Comparison of ENCODE assay signal across 8 cellular contexts in the genomic region with DNA sequence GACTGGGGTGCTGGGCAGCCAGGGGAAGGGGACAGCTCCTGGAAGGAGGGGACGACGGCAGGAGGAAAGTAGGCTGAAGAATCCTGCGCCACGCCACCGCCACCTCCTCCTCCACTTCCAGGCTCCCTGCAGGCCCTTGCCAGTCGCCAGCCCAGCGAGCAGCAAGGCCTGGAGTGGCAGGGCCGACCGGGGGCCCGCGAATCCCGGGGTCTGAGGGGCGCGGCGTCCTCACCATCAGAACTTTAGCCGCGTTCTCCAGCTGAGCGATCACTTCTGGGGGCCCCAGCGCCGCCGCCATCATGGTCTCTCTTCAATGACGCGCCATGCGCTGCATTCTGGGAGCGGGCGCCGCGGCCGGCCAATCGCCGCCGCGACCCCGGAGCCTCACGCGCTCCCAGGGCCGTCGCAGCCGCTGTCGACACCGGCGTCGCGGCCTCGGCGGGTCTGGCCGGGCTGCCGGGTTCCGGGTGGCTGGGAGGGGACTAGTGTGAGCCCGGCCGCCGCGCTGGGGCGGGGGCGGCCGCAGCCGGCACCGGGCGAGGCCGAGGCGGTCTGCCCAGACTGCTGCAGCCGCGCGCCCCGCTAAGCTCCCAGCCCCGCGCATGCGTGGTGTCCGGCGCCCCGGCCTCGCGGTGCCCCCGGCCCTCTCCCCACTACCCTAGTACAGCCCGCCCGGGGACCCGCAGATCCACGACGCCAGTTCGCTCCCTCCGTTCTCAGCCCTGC. TPM values are rescaled to one million over a fixed set of nuclear protein-coding genes. Genes with fewer than 3 reads are reported as not detected.
DNase-seq lines count a peak whose midpoint lies in the region; ATAC-seq and TF ChIP-seq lines count a peak whose summit lies in the region.

A gene (minus strand): TSS at position 309 of the 726 bp plus-strand sequence. CDS start 8 bp downstream, at position 301.

- peak within 1 kb of the TSS; percentile 93 for H3K4me3 ChIP-seq in fibroblast of pulmonary artery (replicated peaks; ENCODE audit: low read depth, low read length)

- peak within 1 kb of the TSS; percentile 96 for H3K4me3 Mint-ChIP-seq in activated T-helper 2 cell treated with anti-CD3 and anti-CD28 coated beads, Interferon-gamma antibody, Interleukin-2, Interleukin-4, amounts not matched to agents 10 μg/mL and 5 μg/mL and 100 μg/mL, durations not matched to agents 14 hours and 24 hours and 36 hours (ENCODE audit: low read depth)
- peak within 1 kb of the TSS; percentile 96 for H3K4me3 Mint-ChIP-seq in nephron progenitor cell
- peak within 1 kb of the TSS; percentile 95 to 100 for H3K4me3 Mint-ChIP-seq in stimulated activated naive CD8-positive, alpha-beta T cell treated with anti-CD3 and anti-CD28 coated beads, Interleukin-15, amount 100 ng/mL, for 72 hours

- intact Hi-C loops in activated T-helper 2 cell treated with anti-CD3 and anti-CD28 coated beads, Interferon-gamma antibody, Interleukin-2, Interleukin-4, amounts not matched to agents 10 μg/mL and 5 μg/mL and 100 μg/mL, durations not matched to agents 14 hours and 24 hours and 36 hours (cut with micrococcal nuclease) = loop anchor here (2.0 to 5.0 kb wide), 2 partner anchors 130 to 945 kb away; a partner anchor contains a TSS

- DNase-seq in DMS53 (lab: John Stamatoyannopoulos, UW) = peak; percentile 88
- DNase-seq in HuH-7 (ENCODE audit: low spot score) = peak; percentile 78
- DNase-seq in RPMI8226 = peak; percentile 80
- DNase-seq in activated T-helper 2 cell treated with anti-CD3 and anti-CD28 coated beads, Interferon-gamma antibody, Interleukin-2, Interleukin-4, amounts not matched to agents 10 μg/mL and 5 μg/mL and 100 μg/mL, durations not matched to agents 14 hours and 24 hours and 36 hours (ENCODE audit: low spot score) = peak; percentile 81
- peak; percentile 75 for DNase-seq in fibroblast of pulmonary artery (ENCODE audit: low read depth)
- peak; percentile 85 for DNase-seq in nephron progenitor cell
- peak; percentile 81 to 83 for DNase-seq in stimulated activated naive CD8-positive, alpha-beta T cell treated with anti-CD3 and anti-CD28 coated beads, Interleukin-15, amount 100 ng/mL, for 72 hours

- no peaks in the 10 kb centered on the region for H3K9me3 Mint-ChIP-seq in activated T-helper 2 cell treated with anti-CD3 and anti-CD28 coated beads, Interferon-gamma antibody, Interleukin-2, Interleukin-4, amounts not matched to agents 10 μg/mL and 5 μg/mL and 100 μg/mL, durations not matched to agents 14 hours and 24 hours and 36 hours
- H3K9me3 Mint-ChIP-seq in nephron progenitor cell = no peaks in the 10 kb centered on the region
- no peaks in the 10 kb centered on the region for H3K9me3 Mint-ChIP-seq in stimulated activated naive CD8-positive, alpha-beta T cell treated with anti-CD3 and anti-CD28 coated beads, Interleukin-15, amount 100 ng/mL, for 72 hours

- ATAC-seq in GM21447 (IDR thresholded peaks at IDR 0.05; ENCODE audit: unreplicated experiment) = peak; percentile 89
- ATAC-seq in stimulated activated naive CD8-positive, alpha-beta T cell treated with anti-CD3 and anti-CD28 coated beads, Interleukin-15, amount 100 ng/mL, for 72 hours = peak; percentile 97

- TF ChIP-seq CTCF in fibroblast of pulmonary artery (IDR thresholded peaks at IDR 0.05; ENCODE audit: low read length, missing control alignments) (no peak), nephron progenitor cell (IDR thresholded peaks at IDR 0.05) (no peak)

- H3K27me3 Mint-ChIP-seq in activated T-helper 2 cell treated with anti-CD3 and anti-CD28 coated beads, Interferon-gamma antibody, Interleukin-2, Interleukin-4, amounts not matched to agents 10 μg/mL and 5 μg/mL and 100 μg/mL, durations not matched to agents 14 hours and 24 hours and 36 hours (ENCODE audit: low read depth) = no peaks in the 10 kb centered on the region
- peaks cover 9% of the 10 kb centered on the region for H3K27me3 Mint-ChIP-seq in nephron progenitor cell (ENCODE audit: low read depth, poor library complexity)
- no peaks in the 10 kb centered on the region for H3K27me3 Mint-ChIP-seq in stimulated activated naive CD8-positive, alpha-beta T cell treated with anti-CD3 and anti-CD28 coated beads, Interleukin-15, amount 100 ng/mL, for 72 hours

- peak within 1 kb of the TSS; percentile 96 for H3K27ac Mint-ChIP-seq in activated T-helper 2 cell treated with anti-CD3 and anti-CD28 coated beads, Interferon-gamma antibody, Interleukin-2, Interleukin-4, amounts not matched to agents 10 μg/mL and 5 μg/mL and 100 μg/mL, durations not matched to agents 14 hours and 24 hours and 36 hours
- peak within 1 kb of the TSS; percentile 99 for H3K27ac Mint-ChIP-seq in nephron progenitor cell
- H3K27ac Mint-ChIP-seq in stimulated activated naive CD8-positive, alpha-beta T cell treated with anti-CD3 and anti-CD28 coated beads, Interleukin-15, amount 100 ng/mL, for 72 hours = peak within 1 kb of the TSS; percentile 99 to 100

- H3K4me1 Mint-ChIP-seq in activated T-helper 2 cell treated with anti-CD3 and anti-CD28 coated beads, Interferon-gamma antibody, Interleukin-2, Interleukin-4, amounts not matched to agents 10 μg/mL and 5 μg/mL and 100 μg/mL, durations not matched to agents 14 hours and 24 hours and 36 hours (ENCODE audit: low read depth) = peaks cover 25% of the 10 kb centered on the region
- peaks cover 19% of the 10 kb centered on the region for H3K4me1 Mint-ChIP-seq in nephron progenitor cell
- peaks cover 37% of the 10 kb centered on the region for H3K4me1 Mint-ChIP-seq in stimulated activated naive CD8-positive, alpha-beta T cell treated with anti-CD3 and anti-CD28 coated beads, Interleukin-15, amount 100 ng/mL, for 72 hours

- peaks cover 29% of the 10 kb centered on the region for H3K36me3 Mint-ChIP-seq in activated T-helper 2 cell treated with anti-CD3 and anti-CD28 coated beads, Interferon-gamma antibody, Interleukin-2, Interleukin-4, amounts not matched to agents 10 μg/mL and 5 μg/mL and 100 μg/mL, durations not matched to agents 14 hours and 24 hours and 36 hours (ENCODE audit: low read depth)
- peaks cover 20% of the 10 kb centered on the region for H3K36me3 Mint-ChIP-seq in nephron progenitor cell (ENCODE audit: low read depth)

RNA-seq across cellular contexts. Expression of the gene that starts here (rescaled TPM):
- total RNA-seq in activated T-helper 2 cell treated with anti-CD3 and anti-CD28 coated beads, Interferon-gamma antibody, Interleukin-2, Interleukin-4, amounts not matched to agents 10 μg/mL and 5 μg/mL and 100 μg/mL, durations not matched to agents 14 hours and 24 hours and 36 hours = 25.5 and 28.0 TPM in 2 replicates

Comparison
In these comparisons a context has a peak if more than half of its experiments do, and no peak if none do; other contexts are left out.
1. Peak in every context shown above with its lines: DNase-seq, ATAC-seq and H3K4me3 ChIP-seq.